In the genomic region with DNA sequence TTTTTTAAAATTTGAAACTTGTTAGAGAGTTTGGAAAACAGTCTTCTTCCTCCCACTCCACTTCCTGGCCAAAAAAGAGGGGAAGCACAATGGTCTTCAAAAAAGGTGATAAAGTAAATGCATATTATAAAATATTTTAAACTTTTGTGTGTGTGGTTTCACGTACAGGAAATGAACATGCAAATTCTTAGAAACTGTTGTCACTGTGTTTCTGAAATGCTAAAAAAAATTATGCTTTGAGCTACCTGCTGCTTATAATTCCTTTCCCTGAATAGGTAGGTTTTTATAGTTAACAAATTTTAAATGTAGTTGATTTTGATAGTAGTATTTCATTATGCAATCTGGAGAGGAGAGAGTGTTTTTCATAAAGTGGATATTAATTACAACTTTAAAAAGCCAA, we compare ENCODE assay signal across 10 cellular contexts. TPM values are rescaled to one million over a fixed set of nuclear protein-coding genes. Genes with fewer than 3 reads are reported as not detected.
DNase-seq lines count a peak whose midpoint lies in the region; ATAC-seq and TF ChIP-seq lines count a peak whose summit lies in the region.
"Had no signal": no experiment of that assay in that cellular context is flagged by ENCODE, and none has a peak within 500 bp of the region (broad histone marks: within the 10 kb centered on the region; RNA-seq: fewer than 3 reads in every experiment).

No MANE protein-coding gene starts in this region.

- peaks cover 15% of the 10 kb centered on the region for H3K36me3 Mint-ChIP-seq in stimulated activated naive CD8-positive, alpha-beta T cell treated with anti-CD3 and anti-CD28 coated beads, Interleukin-15, Interleukin-2, amounts not matched to agents 100 ng/mL and 50 ng/mL, for 24 hours (ENCODE audit: low read depth)
- peaks cover 32% of the 10 kb centered on the region for H3K36me3 Mint-ChIP-seq in activated CD8-positive, alpha-beta T cell treated with anti-CD3 and anti-CD28 coated beads for 36 hours (ENCODE audit: low read depth)

- H3K27ac Mint-ChIP-seq in stimulated activated naive CD8-positive, alpha-beta T cell treated with anti-CD3 and anti-CD28 coated beads, Interleukin-15, Interleukin-2, amounts not matched to agents 100 ng/mL and 50 ng/mL, for 24 hours: peak overlapping the region; percentile 92
- H3K27ac Mint-ChIP-seq in activated CD8-positive, alpha-beta T cell treated with anti-CD3 and anti-CD28 coated beads for 36 hours: peak overlapping the region; percentile 99

- peaks cover 67% of the 10 kb centered on the region for H3K4me1 Mint-ChIP-seq in stimulated activated naive CD8-positive, alpha-beta T cell treated with anti-CD3 and anti-CD28 coated beads, Interleukin-15, Interleukin-2, amounts not matched to agents 100 ng/mL and 50 ng/mL, for 24 hours (ENCODE audit: low read depth)
- H3K4me1 Mint-ChIP-seq in activated CD8-positive, alpha-beta T cell treated with anti-CD3 and anti-CD28 coated beads for 36 hours (ENCODE audit: low read depth): peaks cover 44% of the 10 kb centered on the region

- no peak for ATAC-seq in stimulated activated naive CD8-positive, alpha-beta T cell treated with anti-CD3 and anti-CD28 coated beads, Interleukin-15, Interleukin-2, amounts not matched to agents 100 U/mL and 50 U/mL, for 24 hours
- no peak for ATAC-seq in activated CD8-positive, alpha-beta T cell treated with anti-CD3 and anti-CD28 coated beads for 36 hours
- ATAC-seq in GM21717 (IDR thresholded peaks at IDR 0.05; ENCODE audit: unreplicated experiment) (no peak), GM21619 (IDR thresholded peaks at IDR 0.05; ENCODE audit: unreplicated experiment) (no peak)

- peak overlapping the region; percentile 99 for H3K4me3 Mint-ChIP-seq in stimulated activated naive CD8-positive, alpha-beta T cell treated with anti-CD3 and anti-CD28 coated beads, Interleukin-15, Interleukin-2, amounts not matched to agents 100 ng/mL and 50 ng/mL, for 24 hours
- H3K4me3 Mint-ChIP-seq in activated CD8-positive, alpha-beta T cell treated with anti-CD3 and anti-CD28 coated beads for 36 hours: peak overlapping the region; percentile 98

- H3K27me3 Mint-ChIP-seq in stimulated activated naive CD8-positive, alpha-beta T cell treated with anti-CD3 and anti-CD28 coated beads, Interleukin-15, Interleukin-2, amounts not matched to agents 100 ng/mL and 50 ng/mL, for 24 hours: no peaks in the 10 kb centered on the region
- H3K27me3 Mint-ChIP-seq in activated CD8-positive, alpha-beta T cell treated with anti-CD3 and anti-CD28 coated beads for 36 hours: no peaks in the 10 kb centered on the region

- DNase-seq in stimulated activated naive CD8-positive, alpha-beta T cell treated with anti-CD3 and anti-CD28 coated beads, Interleukin-15, Interleukin-2, amounts not matched to agents 100 U/mL and 50 U/mL, for 24 hours: no peak
- DNase-seq in activated CD8-positive, alpha-beta T cell treated with anti-CD3 and anti-CD28 coated beads for 36 hours: no peak
- peak; percentile 9 for DNase-seq in germinal center (ENCODE audit: low spot score)
- no peak for DNase-seq in ecto neural progenitor cell (ENCODE audit: low spot score)
- DNase-seq in NCI-H2081 (lab: John Stamatoyannopoulos, UW): no peak
- DNase-seq: activated CD4-positive, CD25-positive, alpha-beta regulatory T cell; NCI-H1417 had no signal

- intact Hi-C loops in activated CD8-positive, alpha-beta T cell treated with anti-CD3 and anti-CD28 coated beads for 36 hours (cut with micrococcal nuclease): no loop called here

- POLR2A ChIA-PET in activated CD8-positive, alpha-beta T cell treated with anti-CD3 and anti-CD28 coated beads for 36 hours (lab: Charles Lee): no interaction called here

- TF ChIP-seq CTCF in activated CD8-positive, alpha-beta T cell treated with anti-CD3 and anti-CD28 coated beads for 36 hours (IDR thresholded peaks at IDR 0.05): no peak

- no peaks in the 10 kb centered on the region for H3K9me3 Mint-ChIP-seq in stimulated activated naive CD8-positive, alpha-beta T cell treated with anti-CD3 and anti-CD28 coated beads, Interleukin-15, Interleukin-2, amounts not matched to agents 100 ng/mL and 50 ng/mL, for 24 hours
- no peaks in the 10 kb centered on the region for H3K9me3 Mint-ChIP-seq in activated CD8-positive, alpha-beta T cell treated with anti-CD3 and anti-CD28 coated beads for 36 hours

- CTCF ChIA-PET in activated CD8-positive, alpha-beta T cell treated with anti-CD3 and anti-CD28 coated beads for 36 hours (lab: Charles Lee): interaction anchor here (1.3 kb wide), 1 partner anchor 73 kb away, joined by 8 read pairs; a partner anchor contains a TSS

RNA-seq across cellular contexts. Expression of a gene that starts 3.0 kb away (rescaled TPM):
- 10 to 100 TPM; 72.4 to 75.1 TPM for total RNA-seq in activated CD8-positive, alpha-beta T cell treated with anti-CD3 and anti-CD28 coated beads for 36 hours

RNA-seq across cellular contexts. Expression of a gene that starts 3.5 kb away (rescaled TPM):
- total RNA-seq in activated CD8-positive, alpha-beta T cell treated with anti-CD3 and anti-CD28 coated beads for 36 hours: 100 to 1,000 TPM; 102 to 115 TPM
